In genomic region chr21:20997308-20997632, GRCh38 we compare ENCODE assay signal across 9 cellular contexts. TPM values are rescaled to one million over a fixed set of nuclear protein-coding genes. Genes with fewer than 3 reads are reported as not detected.
DNase-seq lines count a peak whose midpoint lies in the region; ATAC-seq and TF ChIP-seq lines count a peak whose summit lies in the region.
"Had no signal": no experiment of that assay in that cellular context is flagged by ENCODE, and none has a peak within 500 bp of the region (broad histone marks: within the 10 kb centered on the region; RNA-seq: fewer than 3 reads in every experiment).

No MANE protein-coding gene starts in this region.

- no peaks in the 10 kb centered on the region for H3K27me3 ChIP-seq in aorta (ENCODE audit: control insufficient read depth in 1 of 2, insufficient read depth in 2 of 2, low read length in 1 of 2)

- ATAC-seq in aorta (ENCODE audit: low FRiP score) (peak; percentile 47), HG03457 (IDR thresholded peaks at IDR 0.05; ENCODE audit: unreplicated experiment) (no peak)

- no peak for TF ChIP-seq CTCF in neural crest cell (conservative IDR thresholded peaks at IDR 0.05)

- peaks cover 6% of the 10 kb centered on the region for H3K4me1 Mint-ChIP-seq in neural crest cell

- no peaks in the 10 kb centered on the region for H3K9me3 ChIP-seq in aorta (ENCODE audit: control insufficient read depth, low read length)

- no peaks in the 10 kb centered on the region for H3K36me3 Mint-ChIP-seq in neural crest cell (ENCODE audit: low read depth)
- H3K36me3 Mint-ChIP-seq: CD4-positive, CD25-positive, alpha-beta regulatory T cell had no signal

- peak overlapping the region; percentile 80 for H3K4me3 Mint-ChIP-seq in neural crest cell

- H3K36me3 ChIP-seq in aorta (ENCODE audit: control insufficient read depth in 1 of 2, insufficient read depth in 2 of 2, low read length in 1 of 2), result no peaks in the 10 kb centered on the region

- DNase-seq in stimulated activated CD4-positive, alpha-beta T cell treated with anti-CD3 and anti-CD28 coated beads, Interleukin-4, amount 100 ng/mL, for 1 hour, result peak; percentile 2
- no peak for DNase-seq in stimulated activated CD4-positive, alpha-beta T cell treated with anti-CD3 and anti-CD28 coated beads, Interleukin-1b, Interleukin-23, amount 100 ng/mL, for 48 hours
- DNase-seq in globus pallidus (ENCODE audit: low spot score) (peak; percentile 35), neural crest cell (ENCODE audit: low read depth, low spot score) (no peak), aorta (no peak), NCI-H187 (lab: John Stamatoyannopoulos, UW) (no peak), cerebellum (ENCODE audit: low spot score) (no peak)
- DNase-seq: CD4-positive, CD25-positive, alpha-beta regulatory T cell had no signal

- H3K27ac ChIP-seq in aorta (ENCODE audit: low read depth in 1 of 2, low read length in 2 of 2), result no peak overlapping the region

- H3K4me3 ChIP-seq in aorta (ENCODE audit: low read length in 2 of 2), result no peak overlapping the region

- no peak overlapping the region for H3K27ac Mint-ChIP-seq in neural crest cell (ENCODE audit: unreplicated experiment)
- H3K27ac Mint-ChIP-seq: CD4-positive, CD25-positive, alpha-beta regulatory T cell had no signal

- peaks cover 21% of the 10 kb centered on the region for H3K27me3 Mint-ChIP-seq in neural crest cell (ENCODE audit: low read depth)

- 0 to 2% methylated on average over 20 of the region's 20 CpGs for WGBS in aorta, 2 donors

- no peaks in the 10 kb centered on the region for H3K4me1 ChIP-seq in aorta (ENCODE audit: control insufficient read depth in 1 of 2, insufficient read depth in 2 of 2, low read length in 2 of 2)

- no peaks in the 10 kb centered on the region for H3K9me3 Mint-ChIP-seq in neural crest cell

- intact Hi-C loops in aorta (cut with DNase I), result no loop called here

RNA-seq across cellular contexts. Expression of gene NCAM2, which starts 0.9 kb away (rescaled TPM):
- total RNA-seq in neural crest cell, result 1.9 and 3.6 TPM in 2 replicates
- 1 to 10 TPM; 4.4 to 8.7 TPM for total RNA-seq in aorta
- 1 to 10 TPM in 1 of 2 donors, under 1 TPM in 1; 0.13 to 1.1 TPM for polyA plus RNA-seq in aorta
- 62.0 TPM for total RNA-seq in cerebellum
- total RNA-seq: CD4-positive, CD25-positive, alpha-beta regulatory T cell had no signal
- polyA plus RNA-seq: CD4-positive, CD25-positive, alpha-beta regulatory T cell had no signal

Comparison
In these comparisons a context has a peak if more than half of its experiments do, and no peak if none do; other contexts are left out.
1. DNase-seq: peak in stimulated activated CD4-positive, alpha-beta T cell treated with anti-CD3 and anti-CD28 coated beads, Interleukin-4, amount 100 ng/mL, for 1 hour (single experiment) and globus pallidus (single experiment); none in stimulated activated CD4-positive, alpha-beta T cell treated with anti-CD3 and anti-CD28 coated beads, Interleukin-1b, Interleukin-23, amount 100 ng/mL, for 48 hours (single experiment), neural crest cell (single experiment), aorta (0 of 2), NCI-H187 (0 of 2) and cerebellum (single experiment).